In genomic region chr3:71060536-71060935, GRCh38 we compare ENCODE assay signal across 1 cellular context.
TF ChIP-seq lines count a peak whose summit lies in the region.

No MANE protein-coding gene starts in this region.

TF ChIP-seq in HepG2, 621 proteins besides CTCF, POLR2A, EP300 and RAD21 (continued from another document and continues in another):
- TF ChIP-seq NR2F6 (IDR thresholded peaks at IDR 0.05), result peak; percentile 75
- peak; percentile 78 for TF ChIP-seq NR2F6 (CRISPR knock-in tag; IDR thresholded peaks at IDR 0.05)
- TF ChIP-seq ZNF280D (CRISPR knock-in tag; IDR thresholded peaks at IDR 0.05), result no peak
- no peak for TF ChIP-seq HNF4G (IDR thresholded peaks at IDR 0.05; ENCODE audit: borderline replicate concordance, low read depth, low read length)
- no peak for TF ChIP-seq HNF4G (CRISPR knock-in tag; IDR thresholded peaks at IDR 0.05; ENCODE audit: borderline replicate concordance, low read depth)
- TF ChIP-seq ISL2 (CRISPR knock-in tag; IDR thresholded peaks at IDR 0.05), result peak; percentile 97
- peak; percentile 75; the same call in 1 of the 2 replicates for TF ChIP-seq NCOR1 (IDR thresholded peaks at IDR 0.05; ENCODE audit: borderline replicate concordance, low read length)
- peak; percentile 94 for TF ChIP-seq SOX5 (CRISPR knock-in tag; IDR thresholded peaks at IDR 0.05; ENCODE audit: borderline replicate concordance)
- TF ChIP-seq CENPX (CRISPR knock-in tag; IDR thresholded peaks at IDR 0.05), result no peak
- no peak for TF ChIP-seq HOXA7 (CRISPR knock-in tag; IDR thresholded peaks at IDR 0.05)
- no peak for TF ChIP-seq HOXD1 (CRISPR knock-in tag; IDR thresholded peaks at IDR 0.05)
- no peak for TF ChIP-seq KDM2A (CRISPR knock-in tag; IDR thresholded peaks at IDR 0.05; ENCODE audit: borderline replicate concordance, low read depth)
- no peak for TF ChIP-seq ZNF512B (CRISPR knock-in tag; IDR thresholded peaks at IDR 0.05; ENCODE audit: borderline replicate concordance)
- TF ChIP-seq SPEN (CRISPR knock-in tag; IDR thresholded peaks at IDR 0.05; ENCODE audit: low read depth), result no peak
- TF ChIP-seq ZMYM2 (CRISPR knock-in tag; IDR thresholded peaks at IDR 0.05), result no peak
- no peak for TF ChIP-seq ZNF616 (CRISPR knock-in tag; IDR thresholded peaks at IDR 0.05; ENCODE audit: low read depth)
- no peak for TF ChIP-seq BRD4 (CRISPR knock-in tag; IDR thresholded peaks at IDR 0.05)
- no peak for TF ChIP-seq CEBPZ (IDR thresholded peaks at IDR 0.05; ENCODE audit: low read length)
- no peak for TF ChIP-seq PRMT3 (CRISPR knock-in tag; IDR thresholded peaks at IDR 0.05; ENCODE audit: borderline replicate concordance, low read depth)
- TF ChIP-seq HOXA9 (CRISPR knock-in tag; IDR thresholded peaks at IDR 0.05; ENCODE audit: borderline replicate concordance), result no peak
- TF ChIP-seq RBAK (CRISPR knock-in tag; IDR thresholded peaks at IDR 0.05), result no peak
- no peak for TF ChIP-seq ZUFSP (CRISPR knock-in tag; IDR thresholded peaks at IDR 0.05; ENCODE audit: borderline replicate concordance)
- 0 out of 4 replicates have a peak, but pooled peaks of 1 of the 2 experiments have one; percentile 47 for TF ChIP-seq ATF4 (CRISPR knock-in tag; IDR thresholded peaks at IDR 0.05)
- TF ChIP-seq ELF4 (CRISPR knock-in tag; IDR thresholded peaks at IDR 0.05; ENCODE audit: borderline replicate concordance), result no peak
- TF ChIP-seq FOXJ3 (CRISPR knock-in tag; IDR thresholded peaks at IDR 0.05; ENCODE audit: borderline replicate concordance), result peak; percentile 71; the same call in 1 of the 2 replicates
- no peak for TF ChIP-seq YY1 (IDR thresholded peaks at IDR 0.05; ENCODE audit: insufficient read depth, insufficient replicate concordance, low read depth, low read length)
- no peak for TF ChIP-seq ZNF768 (CRISPR knock-in tag; IDR thresholded peaks at IDR 0.05)
- TF ChIP-seq KDM5B (CRISPR knock-in tag; IDR thresholded peaks at IDR 0.05; ENCODE audit: borderline replicate concordance), result no peak
- TF ChIP-seq ARNTL (CRISPR knock-in tag; IDR thresholded peaks at IDR 0.05), result 0 out of 2 replicates have a peak, but pooled peaks have one; percentile 29
- TF ChIP-seq ZBTB42 (CRISPR knock-in tag; IDR thresholded peaks at IDR 0.05), result no peak
- no peak for TF ChIP-seq ZFP62 (CRISPR knock-in tag; IDR thresholded peaks at IDR 0.05)
- TF ChIP-seq ZNF567 (CRISPR knock-in tag; IDR thresholded peaks at IDR 0.05; ENCODE audit: borderline replicate concordance), result no peak
- TF ChIP-seq CSRNP2 (CRISPR knock-in tag; conservative IDR thresholded peaks at IDR 0.05; ENCODE audit: low read depth), result no peak
- TF ChIP-seq AFF4 (CRISPR knock-in tag; IDR thresholded peaks at IDR 0.05), result no peak
- 0 out of 2 replicates have a peak, but pooled peaks have one; percentile 52 for TF ChIP-seq SMYD3 (CRISPR knock-in tag; IDR thresholded peaks at IDR 0.05)
- no peak for TF ChIP-seq ZNF761 (CRISPR knock-in tag; conservative IDR thresholded peaks at IDR 0.05)
- TF ChIP-seq FIP1L1 (IDR thresholded peaks at IDR 0.05; ENCODE audit: borderline replicate concordance, insufficient read depth, low read depth, low read length), result no peak
- TF ChIP-seq MYC (CRISPR knock-in tag; IDR thresholded peaks at IDR 0.05; ENCODE audit: borderline replicate concordance), result no peak
- TF ChIP-seq CREBL2 (CRISPR knock-in tag; IDR thresholded peaks at IDR 0.05; ENCODE audit: borderline replicate concordance), result no peak
- no peak for TF ChIP-seq ZNF547 (CRISPR knock-in tag; IDR thresholded peaks at IDR 0.05)
- TF ChIP-seq ZNF12 (CRISPR knock-in tag; IDR thresholded peaks at IDR 0.05), result no peak
- TF ChIP-seq ZNF562 (CRISPR knock-in tag; IDR thresholded peaks at IDR 0.05; ENCODE audit: borderline replicate concordance), result no peak
- no peak for TF ChIP-seq BATF2 (CRISPR knock-in tag; IDR thresholded peaks at IDR 0.05)
- no peak for TF ChIP-seq HNRNPL (IDR thresholded peaks at IDR 0.05; ENCODE audit: low read depth, low read length)
- TF ChIP-seq NCOA1 (CRISPR knock-in tag; IDR thresholded peaks at IDR 0.05), result no peak
- TF ChIP-seq SRSF4 (IDR thresholded peaks at IDR 0.05; ENCODE audit: low read depth, low read length, poor library complexity, severe bottlenecking), result no peak
- TF ChIP-seq SMARCE1 (IDR thresholded peaks at IDR 0.05; ENCODE audit: borderline replicate concordance), result no peak
